ENCODE assay signal across 7 cellular contexts in the genomic region with DNA sequence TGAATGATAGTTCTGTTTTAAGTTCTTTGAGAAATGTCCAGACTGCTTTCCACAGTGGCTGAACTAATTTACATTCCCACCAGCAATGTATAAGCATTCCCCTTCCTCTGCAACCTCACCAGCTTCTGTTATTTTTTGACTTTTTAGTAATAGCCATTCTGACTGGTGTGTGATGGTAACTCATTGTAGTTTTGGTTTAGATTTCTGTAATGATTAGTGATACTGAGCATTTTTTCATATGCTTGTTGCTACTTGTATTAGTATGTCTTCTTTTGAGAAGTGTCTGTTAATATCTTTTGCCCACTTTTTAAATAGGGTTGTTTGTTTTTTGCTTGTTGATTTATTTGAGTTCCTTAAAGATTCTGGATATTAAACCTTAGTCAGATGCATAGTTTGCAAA.
"Had no signal": no experiment of that assay in that cellular context is flagged by ENCODE, and none has a peak within 500 bp of the region (broad histone marks: within the 10 kb centered on the region; RNA-seq: fewer than 3 reads in every experiment).

No MANE protein-coding gene starts in this region.

- H3K9me3 Mint-ChIP-seq: HFFc6 had no signal

- H3K4me3 Mint-ChIP-seq: HFFc6, IgD-negative memory B cell had no signal

- ATAC-seq: HCT116 had no signal

- H3K36me3 Mint-ChIP-seq: IgD-negative memory B cell had no signal

- DNase-seq: GM23248, GOT3, H7, HFFc6 had no signal

- H3K27ac Mint-ChIP-seq: HFFc6, IgD-negative memory B cell had no signal

- H3K4me1 Mint-ChIP-seq: IgD-negative memory B cell had no signal

- FAIRE-seq: HTR-8/SVneo had no signal
